Comparison of ENCODE assay signal across 1 cellular context in the genomic region with DNA sequence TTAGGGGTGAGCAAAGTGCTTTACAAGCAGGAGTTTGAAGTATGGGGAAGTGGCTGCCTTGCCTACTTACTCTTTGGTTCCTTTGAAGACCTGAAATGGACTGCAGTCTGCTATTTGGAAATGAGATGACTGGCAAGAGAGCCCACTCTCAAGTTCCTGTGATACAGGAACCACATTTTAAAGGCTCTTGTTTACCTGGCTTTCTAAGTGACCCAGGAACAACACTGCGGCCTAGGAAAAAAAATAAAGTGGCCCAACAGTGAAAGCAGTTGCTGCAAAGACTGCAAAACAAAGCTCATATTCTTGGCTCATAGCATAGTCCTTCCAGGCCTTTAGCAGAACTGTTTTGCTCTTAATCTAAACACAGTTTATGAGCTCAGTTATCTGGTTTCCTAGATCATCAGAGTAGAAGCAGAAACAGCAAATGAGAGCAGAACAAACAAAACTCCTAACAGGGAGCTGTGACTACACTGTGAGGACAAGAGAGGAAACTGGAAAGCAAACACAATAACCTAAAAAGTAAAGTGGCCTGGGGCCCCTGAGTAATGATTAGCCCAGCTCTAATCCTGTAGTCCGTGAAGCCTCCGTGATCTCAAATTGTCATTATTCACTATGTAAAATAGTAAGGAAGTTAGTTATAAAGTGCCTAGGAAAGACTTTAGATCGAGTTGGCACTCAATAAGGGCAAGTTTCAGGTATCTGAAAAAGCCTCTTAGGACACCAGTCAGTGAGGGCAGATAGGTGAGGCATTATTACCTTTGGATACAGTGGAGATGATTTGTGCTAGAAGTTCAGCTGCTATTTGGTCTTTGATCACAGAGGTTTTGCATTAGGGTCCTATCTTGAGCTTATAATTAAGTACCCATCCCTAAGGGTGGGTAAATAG.
A peak's percentile ranks its signal among the peaks of the same experiment; 100 is the strongest.
TF ChIP-seq lines count a peak whose summit lies in the region.

No MANE protein-coding gene starts in this region.

TF ChIP-seq in HepG2, 621 proteins besides CTCF, POLR2A, EP300 and RAD21 (continued from another document and continues in another):
- no peak for TF ChIP-seq GABPA (IDR thresholded peaks at IDR 0.05; ENCODE audit: low read depth, low read length)
- peak; percentile 33 for TF ChIP-seq GABPA (CRISPR knock-in tag; IDR thresholded peaks at IDR 0.05; ENCODE audit: low read depth)
- peak; percentile 81 for TF ChIP-seq MED1 (CRISPR knock-in tag; IDR thresholded peaks at IDR 0.05)
- no peak for TF ChIP-seq AGO2 (optimal IDR thresholded peaks at IDR 0.05; ENCODE audit: low read depth, low read length)
- TF ChIP-seq SOX6 (IDR thresholded peaks at IDR 0.05): no peak
- TF ChIP-seq SOX6 (CRISPR knock-in tag; IDR thresholded peaks at IDR 0.05): peak; percentile 94
- peak; percentile 80; the same call in 1 of the 2 replicates for TF ChIP-seq NCOA2 (CRISPR knock-in tag; IDR thresholded peaks at IDR 0.05)
- peak; percentile 62; the same call in 1 of the 2 replicates for TF ChIP-seq ZNF317 (CRISPR knock-in tag; IDR thresholded peaks at IDR 0.05)
- peak; percentile 15 for TF ChIP-seq YY1 (IDR thresholded peaks at IDR 0.05; ENCODE audit: insufficient read depth, insufficient replicate concordance, low read depth, low read length)
- peak; percentile 8; the same call in 1 of the 2 replicates for TF ChIP-seq GATAD1 (CRISPR knock-in tag; IDR thresholded peaks at IDR 0.05)
- TF ChIP-seq MAZ (IDR thresholded peaks at IDR 0.05; ENCODE audit: borderline replicate concordance, low read depth, low read length): 0 out of 2 replicates have a peak, but pooled peaks have one; percentile 13
- TF ChIP-seq MAZ (CRISPR knock-in tag; IDR thresholded peaks at IDR 0.05; ENCODE audit: low read depth): no peak
- TF ChIP-seq RXRB (CRISPR knock-in tag; IDR thresholded peaks at IDR 0.05; ENCODE audit: borderline replicate concordance): peak; percentile 80; the same call in 1 of the 2 replicates
- TF ChIP-seq KDM2A (CRISPR knock-in tag; IDR thresholded peaks at IDR 0.05; ENCODE audit: borderline replicate concordance, low read depth): no peak
- TF ChIP-seq FOSL2 (CRISPR knock-in tag; IDR thresholded peaks at IDR 0.05): no peak
- peak; percentile 66; the same call in 1 of the 2 replicates for TF ChIP-seq ZNF563 (CRISPR knock-in tag; IDR thresholded peaks at IDR 0.05)
- TF ChIP-seq LCORL (IDR thresholded peaks at IDR 0.05): no peak
- peak; percentile 49; the same call in 1 of the 2 replicates for TF ChIP-seq LCORL (CRISPR knock-in tag; IDR thresholded peaks at IDR 0.05)
- peak; percentile 61 for TF ChIP-seq ZNF331 (CRISPR knock-in tag; IDR thresholded peaks at IDR 0.05)
- no peak for TF ChIP-seq TRIM24 (CRISPR knock-in tag; IDR thresholded peaks at IDR 0.05)
- peak; percentile 41; the same call in 1 of the 2 replicates for TF ChIP-seq CHD4 (IDR thresholded peaks at IDR 0.05; ENCODE audit: borderline replicate concordance, low read length)
- peak; percentile 43; the same call in 1 of the 2 replicates for TF ChIP-seq MYPOP (CRISPR knock-in tag; IDR thresholded peaks at IDR 0.05)
- peak; percentile 59; the same call in 1 of the 2 replicates for TF ChIP-seq ZNF3 (CRISPR knock-in tag; IDR thresholded peaks at IDR 0.05)
- TF ChIP-seq ZFX (CRISPR knock-in tag; IDR thresholded peaks at IDR 0.05; ENCODE audit: low read depth): peak; percentile 82
- peak; percentile 10; the same call in 1 of the 3 replicates for TF ChIP-seq MXI1 (IDR thresholded peaks at IDR 0.05; ENCODE audit: borderline replicate concordance, low read depth, low read length)
- TF ChIP-seq ZNF629 (CRISPR knock-in tag; conservative IDR thresholded peaks at IDR 0.05): 0 out of 2 replicates have a peak, but pooled peaks have one; percentile 32
- 0 out of 2 replicates have a peak, but pooled peaks have one; percentile 4 for TF ChIP-seq ZNF556 (CRISPR knock-in tag; IDR thresholded peaks at IDR 0.05; ENCODE audit: borderline replicate concordance)
- TF ChIP-seq HMGA1 (CRISPR knock-in tag; conservative IDR thresholded peaks at IDR 0.05): no peak
- no peak for TF ChIP-seq ZNF431 (CRISPR knock-in tag; IDR thresholded peaks at IDR 0.05; ENCODE audit: borderline replicate concordance, low read depth)
- TF ChIP-seq ARNTL (CRISPR knock-in tag; IDR thresholded peaks at IDR 0.05): peak; percentile 40
- TF ChIP-seq PRPF4 (IDR thresholded peaks at IDR 0.05; ENCODE audit: low read depth, low read length, poor library complexity, severe bottlenecking): no peak
- peak; percentile 83 for TF ChIP-seq FOXK2 (IDR thresholded peaks at IDR 0.05)
- TF ChIP-seq, protein P1, sequence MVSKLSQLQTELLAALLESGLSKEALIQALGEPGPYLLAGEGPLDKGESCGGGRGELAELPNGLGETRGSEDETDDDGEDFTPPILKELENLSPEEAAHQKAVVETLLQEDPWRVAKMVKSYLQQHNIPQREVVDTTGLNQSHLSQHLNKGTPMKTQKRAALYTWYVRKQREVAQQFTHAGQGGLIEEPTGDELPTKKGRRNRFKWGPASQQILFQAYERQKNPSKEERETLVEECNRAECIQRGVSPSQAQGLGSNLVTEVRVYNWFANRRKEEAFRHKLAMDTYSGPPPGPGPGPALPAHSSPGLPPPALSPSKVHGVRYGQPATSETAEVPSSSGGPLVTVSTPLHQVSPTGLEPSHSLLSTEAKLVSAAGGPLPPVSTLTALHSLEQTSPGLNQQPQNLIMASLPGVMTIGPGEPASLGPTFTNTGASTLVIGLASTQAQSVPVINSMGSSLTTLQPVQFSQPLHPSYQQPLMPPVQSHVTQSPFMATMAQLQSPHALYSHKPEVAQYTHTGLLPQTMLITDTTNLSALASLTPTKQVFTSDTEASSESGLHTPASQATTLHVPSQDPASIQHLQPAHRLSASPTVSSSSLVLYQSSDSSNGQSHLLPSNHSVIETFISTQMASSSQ (IDR thresholded peaks at IDR 0.05; ENCODE audit: low read depth): peak; percentile 98
- TF ChIP-seq, protein P1 (CRISPR knock-in tag; IDR thresholded peaks at IDR 0.05; ENCODE audit: borderline replicate concordance): peak; percentile 98
- peak; percentile 92 for TF ChIP-seq ZSCAN29 (CRISPR knock-in tag; conservative IDR thresholded peaks at IDR 0.05)
- TF ChIP-seq, protein P2, sequence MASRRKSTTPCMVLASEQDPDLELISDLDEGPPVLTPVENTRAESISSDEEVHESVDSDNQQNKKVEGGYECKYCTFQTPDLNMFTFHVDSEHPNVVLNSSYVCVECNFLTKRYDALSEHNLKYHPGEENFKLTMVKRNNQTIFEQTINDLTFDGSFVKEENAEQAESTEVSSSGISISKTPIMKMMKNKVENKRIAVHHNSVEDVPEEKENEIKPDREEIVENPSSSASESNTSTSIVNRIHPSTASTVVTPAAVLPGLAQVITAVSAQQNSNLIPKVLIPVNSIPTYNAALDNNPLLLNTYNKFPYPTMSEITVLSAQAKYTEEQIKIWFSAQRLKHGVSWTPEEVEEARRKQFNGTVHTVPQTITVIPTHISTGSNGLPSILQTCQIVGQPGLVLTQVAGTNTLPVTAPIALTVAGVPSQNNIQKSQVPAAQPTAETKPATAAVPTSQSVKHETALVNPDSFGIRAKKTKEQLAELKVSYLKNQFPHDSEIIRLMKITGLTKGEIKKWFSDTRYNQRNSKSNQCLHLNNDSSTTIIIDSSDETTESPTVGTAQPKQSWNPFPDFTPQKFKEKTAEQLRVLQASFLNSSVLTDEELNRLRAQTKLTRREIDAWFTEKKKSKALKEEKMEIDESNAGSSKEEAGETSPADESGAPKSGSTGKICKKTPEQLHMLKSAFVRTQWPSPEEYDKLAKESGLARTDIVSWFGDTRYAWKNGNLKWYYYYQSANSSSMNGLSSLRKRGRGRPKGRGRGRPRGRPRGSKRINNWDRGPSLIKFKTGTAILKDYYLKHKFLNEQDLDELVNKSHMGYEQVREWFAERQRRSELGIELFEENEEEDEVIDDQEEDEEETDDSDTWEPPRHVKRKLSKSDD (CRISPR knock-in tag; IDR thresholded peaks at IDR 0.05; ENCODE audit: low read depth): no peak
- TF ChIP-seq, protein P3, sequence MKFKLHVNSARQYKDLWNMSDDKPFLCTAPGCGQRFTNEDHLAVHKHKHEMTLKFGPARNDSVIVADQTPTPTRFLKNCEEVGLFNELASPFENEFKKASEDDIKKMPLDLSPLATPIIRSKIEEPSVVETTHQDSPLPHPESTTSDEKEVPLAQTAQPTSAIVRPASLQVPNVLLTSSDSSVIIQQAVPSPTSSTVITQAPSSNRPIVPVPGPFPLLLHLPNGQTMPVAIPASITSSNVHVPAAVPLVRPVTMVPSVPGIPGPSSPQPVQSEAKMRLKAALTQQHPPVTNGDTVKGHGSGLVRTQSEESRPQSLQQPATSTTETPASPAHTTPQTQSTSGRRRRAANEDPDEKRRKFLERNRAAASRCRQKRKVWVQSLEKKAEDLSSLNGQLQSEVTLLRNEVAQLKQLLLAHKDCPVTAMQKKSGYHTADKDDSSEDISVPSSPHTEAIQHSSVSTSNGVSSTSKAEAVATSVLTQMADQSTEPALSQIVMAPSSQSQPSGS (CRISPR knock-in tag; IDR thresholded peaks at IDR 0.05): no peak
- TF ChIP-seq TRIM22 (IDR thresholded peaks at IDR 0.05): no peak
- no peak for TF ChIP-seq ZNF343 (CRISPR knock-in tag; IDR thresholded peaks at IDR 0.05)
- TF ChIP-seq ZNF205 (CRISPR knock-in tag; IDR thresholded peaks at IDR 0.05): peak; percentile 85; the same call in 1 of the 2 replicates
- no peak for TF ChIP-seq MLLT10 (CRISPR knock-in tag; IDR thresholded peaks at IDR 0.05)
- TF ChIP-seq MEF2D (CRISPR knock-in tag; IDR thresholded peaks at IDR 0.05): peak; percentile 19; the same call in 1 of the 2 replicates
- TF ChIP-seq, protein P4, sequence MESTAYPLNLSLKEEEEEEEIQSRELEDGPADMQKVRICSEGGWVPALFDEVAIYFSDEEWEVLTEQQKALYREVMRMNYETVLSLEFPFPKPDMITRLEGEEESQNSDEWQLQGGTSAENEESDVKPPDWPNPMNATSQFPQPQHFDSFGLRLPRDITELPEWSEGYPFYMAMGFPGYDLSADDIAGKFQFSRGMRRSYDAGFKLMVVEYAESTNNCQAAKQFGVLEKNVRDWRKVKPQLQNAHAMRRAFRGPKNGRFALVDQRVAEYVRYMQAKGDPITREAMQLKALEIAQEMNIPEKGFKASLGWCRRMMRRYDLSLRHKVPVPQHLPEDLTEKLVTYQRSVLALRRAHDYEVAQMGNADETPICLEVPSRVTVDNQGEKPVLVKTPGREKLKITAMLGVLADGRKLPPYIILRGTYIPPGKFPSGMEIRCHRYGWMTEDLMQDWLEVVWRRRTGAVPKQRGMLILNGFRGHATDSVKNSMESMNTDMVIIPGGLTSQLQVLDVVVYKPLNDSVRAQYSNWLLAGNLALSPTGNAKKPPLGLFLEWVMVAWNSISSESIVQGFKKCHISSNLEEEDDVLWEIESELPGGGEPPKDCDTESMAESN (CRISPR knock-in tag; conservative IDR thresholded peaks at IDR 0.05): 0 out of 2 replicates have a peak, but pooled peaks have one; percentile 22
- TF ChIP-seq PHF20 (CRISPR knock-in tag; IDR thresholded peaks at IDR 0.05): 0 out of 2 replicates have a peak, but pooled peaks have one; percentile 16
- TF ChIP-seq RBFOX2 (IDR thresholded peaks at IDR 0.05; ENCODE audit: low read depth, low read length): peak; percentile 44; the same call in 1 of the 2 replicates
- TF ChIP-seq ISX (CRISPR knock-in tag; conservative IDR thresholded peaks at IDR 0.05): no peak
- no peak for TF ChIP-seq ZNF281 (CRISPR knock-in tag; IDR thresholded peaks at IDR 0.05; ENCODE audit: borderline replicate concordance)
- TF ChIP-seq MEIS1 (CRISPR knock-in tag; IDR thresholded peaks at IDR 0.05; ENCODE audit: borderline replicate concordance): no peak
- TF ChIP-seq MYC (CRISPR knock-in tag; IDR thresholded peaks at IDR 0.05; ENCODE audit: borderline replicate concordance): no peak
